16 cellular contexts compared by ENCODE assay signal in the genomic region with DNA sequence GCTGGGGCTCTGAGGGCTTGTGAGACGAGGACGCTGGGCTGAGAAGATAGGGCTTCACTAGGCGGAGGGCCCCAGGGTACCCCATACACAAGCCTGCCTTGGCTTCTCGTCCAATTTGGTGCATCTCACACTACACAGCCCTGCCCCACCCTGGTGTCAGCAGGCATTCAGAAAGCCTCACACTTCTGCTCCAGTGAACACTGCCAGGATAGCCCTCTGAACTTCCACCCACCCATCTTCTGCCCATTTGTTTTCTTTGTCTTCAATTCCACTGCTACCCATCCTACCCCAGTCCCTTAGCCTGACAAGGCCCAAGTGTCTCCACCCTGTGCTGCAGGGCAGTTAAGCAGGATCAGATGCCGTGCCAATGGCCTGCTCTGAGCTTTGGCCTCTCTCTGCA. TPM values are rescaled to one million over a fixed set of nuclear protein-coding genes. Genes with fewer than 3 reads are reported as not detected.
DNase-seq lines count a peak whose midpoint lies in the region; ATAC-seq, FAIRE-seq and TF ChIP-seq lines count a peak whose summit lies in the region.
"Had no signal": no experiment of that assay in that cellular context is flagged by ENCODE, and none has a peak within 500 bp of the region (broad histone marks: within the 10 kb centered on the region; RNA-seq: fewer than 3 reads in every experiment).

No MANE protein-coding gene starts in this region.

- H3K36me3 ChIP-seq in GM12878 (ENCODE audit: control insufficient read depth in 2 of 2, insufficient read depth in 2 of 2, low read length in 1 of 2) = peaks cover 4 to 22% of the 10 kb centered on the region in 2 experiments
- peaks cover 0 to 23% of the 10 kb centered on the region in 2 donors for H3K36me3 ChIP-seq in vagina
- peaks cover 6% of the 10 kb centered on the region for H3K36me3 ChIP-seq in mucosa of descending colon (ENCODE audit: low read depth)

- H3K4me1 ChIP-seq in GM12878 (ENCODE audit: control insufficient read depth, insufficient read depth, low read length) = peaks cover 3% of the 10 kb centered on the region; the same call in 1 of the 2 replicates
- peaks cover 23% of the 10 kb centered on the region for H3K4me1 ChIP-seq in vagina
- H3K4me1 ChIP-seq in mucosa of descending colon (ENCODE audit: low read depth) = peaks cover 12% of the 10 kb centered on the region

- H3K9ac ChIP-seq in GM12878 (ENCODE audit: control insufficient read depth, insufficient read depth, low read length) = no peak overlapping the region

- no peak overlapping the region for H3K4me2 ChIP-seq in GM12878 (ENCODE audit: control insufficient read depth, insufficient read depth)

- no peak for ATAC-seq in activated CD8-positive, alpha-beta memory T cell treated with anti-CD3 and anti-CD28 coated beads, Interleukin-2, amount 10 ng/mL, durations not matched to agents 7 days and 5 days
- ATAC-seq in GM12878 (no peak), HG03025 (IDR thresholded peaks at IDR 0.05; ENCODE audit: low FRiP score, unreplicated experiment) (no peak), mucosa of descending colon (no peak)
- ATAC-seq: left colon, PC-3, WTC11 had no signal

- no peak overlapping the region for H3K4me3 Mint-ChIP-seq in activated CD8-positive, alpha-beta memory T cell treated with anti-CD3 and anti-CD28 coated beads, Interleukin-2, amount 10 ng/mL, durations not matched to agents 7 days and 5 days
- H3K4me3 Mint-ChIP-seq in HFFc6 (no peak overlapping the region), neural crest cell (peak overlapping the region; percentile 82)

- H3K27ac Mint-ChIP-seq in activated CD8-positive, alpha-beta memory T cell treated with anti-CD3 and anti-CD28 coated beads, Interleukin-2, amount 10 ng/mL, durations not matched to agents 7 days and 5 days = peak overlapping the region; percentile 44
- H3K27ac Mint-ChIP-seq in HFFc6 = 0 out of 2 replicates have a peak overlapping the region, but pooled peaks have one; percentile 24
- no peak overlapping the region for H3K27ac Mint-ChIP-seq in neural crest cell (ENCODE audit: unreplicated experiment)
- H3K27ac Mint-ChIP-seq: WTC11 had no signal

- in situ Hi-C loops in GM12878 (cut with MboI) = no loop called here

- H3K4me3 ChIP-seq in GM12878 (no peak overlapping the region), vagina (no peak overlapping the region), mucosa of descending colon (no peak overlapping the region)
- H3K4me3 ChIP-seq: cardiac muscle cell had no signal

- no peaks in the 10 kb centered on the region for H3K9me3 Mint-ChIP-seq in activated CD8-positive, alpha-beta memory T cell treated with anti-CD3 and anti-CD28 coated beads, Interleukin-2, amount 10 ng/mL, durations not matched to agents 7 days and 5 days (ENCODE audit: low read depth)
- no peaks in the 10 kb centered on the region for H3K9me3 Mint-ChIP-seq in HFFc6
- H3K9me3 Mint-ChIP-seq in neural crest cell = no peaks in the 10 kb centered on the region
- H3K9me3 Mint-ChIP-seq: WTC11 had no signal

- H3K27me3 Mint-ChIP-seq in activated CD8-positive, alpha-beta memory T cell treated with anti-CD3 and anti-CD28 coated beads, Interleukin-2, amount 10 ng/mL, durations not matched to agents 7 days and 5 days = no peaks in the 10 kb centered on the region
- H3K27me3 Mint-ChIP-seq in HFFc6 (ENCODE audit: insufficient read depth) (no peaks in the 10 kb centered on the region; the same call in 1 of the 2 replicates), neural crest cell (ENCODE audit: low read depth) (no peaks in the 10 kb centered on the region)

- H4K20me1 ChIP-seq in GM12878 (ENCODE audit: control insufficient read depth, insufficient read depth) = no peaks in the 10 kb centered on the region

- H3K9me3 ChIP-seq in GM12878 (replicated peaks; ENCODE audit: control insufficient read depth, insufficient read depth, low read length) (no peaks in the 10 kb centered on the region), vagina (no peaks in the 10 kb centered on the region), mucosa of descending colon (no peaks in the 10 kb centered on the region)

- no peak for TF ChIP-seq RAD21 in GM12878 (IDR thresholded peaks at IDR 0.05; ENCODE audit: insufficient read depth, low read depth, low read length)

- CTCF ChIA-PET in activated CD8-positive, alpha-beta memory T cell treated with anti-CD3 and anti-CD28 coated beads, Interleukin-2, amount 10 ng/mL, durations not matched to agents 7 days and 5 days (lab: Charles Lee) = interaction anchor here (1.0 to 6.0 kb wide), 3 partner anchors 14 to 330 kb away, joined by 3 to 59 read pairs (median 4); partner anchors contain the start of genes APOA5 and ZPR1
- CTCF ChIA-PET in GM12878 (lab: Yijun Ruan, JAX) = interaction anchor here (1.5 to 4.0 kb wide), 3 partner anchors 9 to 61 kb away, joined by 5 to 18 read pairs (median 8); partner anchors contain the start of gene APOA5

- no peak overlapping the region for H2AFZ ChIP-seq in GM12878 (ENCODE audit: control insufficient read depth, low read depth, low read length)

- no peak for DNase-seq in activated CD8-positive, alpha-beta memory T cell treated with anti-CD3 and anti-CD28 coated beads, Interleukin-2, amount 10 ng/mL, durations not matched to agents 7 days and 5 days
- no peak for DNase-seq in activated CD8-positive, alpha-beta memory T cell treated with anti-CD3 and anti-CD28 coated beads, Interleukin-2, amount 50 U/mL, for 4 hours
- DNase-seq in HFFc6 (no peak), GM12878 (ENCODE audit: low read depth, low spot score) (no peak), neural crest cell (ENCODE audit: low read depth, low spot score) (no peak), vagina (ENCODE audit: extremely low spot score in 2 of 2) (no peak), mucosa of descending colon (no peak)
- DNase-seq: effector CD8-positive, alpha-beta T cell; left colon; NCI-H2081 treated with DMSO at 0.1 percent for 48 hours; NCI-H524 treated with DMSO at 0.1 percent for 48 hours; PC-3; stimulated activated CD4-positive, alpha-beta T cell treated with anti-CD3 and anti-CD28 coated beads, Interleukin-12 subunit alpha, Interleukin-12 subunit beta, amount 100 ng/mL, for 4 hours had no signal

- 80% methylated on average over 5 of the region's 5 CpGs for WGBS in GM12878 (ENCODE audit: insufficient coverage, insufficient replicate concordance, low lambda C conversion rate, missing lambda C conversion rate)

- peak; percentile 62 for TF ChIP-seq POLR2A in GM12878 (IDR thresholded peaks at IDR 0.05; ENCODE audit: low read depth, low read length)
- no peak for TF ChIP-seq POLR2A in vagina (IDR thresholded peaks at IDR 0.05)

- H3K27ac ChIP-seq in GM12878 (ENCODE audit: control insufficient read depth, insufficient read depth) (no peak overlapping the region), vagina (no peak overlapping the region)
- H3K27ac ChIP-seq: cardiac muscle cell had no signal

- peaks cover 44% of the 10 kb centered on the region for H3K36me3 Mint-ChIP-seq in activated CD8-positive, alpha-beta memory T cell treated with anti-CD3 and anti-CD28 coated beads, Interleukin-2, amount 10 ng/mL, durations not matched to agents 7 days and 5 days
- H3K36me3 Mint-ChIP-seq in HFFc6 (ENCODE audit: low read depth) = peaks cover 37% of the 10 kb centered on the region
- peaks cover 17% of the 10 kb centered on the region for H3K36me3 Mint-ChIP-seq in neural crest cell (ENCODE audit: low read depth)

- SMC1A ChIA-PET in GM12878 (lab: Charles Lee; ENCODE audit: uncharacterized antibody, unreplicated experiment) = interaction anchor here (1.0 kb wide), 1 partner anchor 11 kb away, joined by 3 read pairs; no protein-coding TSS in a partner anchor

- BruUV-seq in GM12878 (replicated peaks; lab: Mats Ljungman, UMichigan) = no TSS peak

- RAD21 ChIA-PET in GM12878 (lab: Charles Lee; ENCODE audit: unreplicated experiment) = no interaction called here

- H3K27me3 ChIP-seq in GM12878 (replicated peaks in 1 of 2; ENCODE audit: control insufficient read depth in 2 of 2, insufficient read depth in 2 of 2, low read length in 1 of 2) (no peaks in the 10 kb centered on the region), vagina (no peaks in the 10 kb centered on the region)
- H3K27me3 ChIP-seq: cardiac muscle cell had no signal

- intact Hi-C loops in GM12878 (cut with micrococcal nuclease; ENCODE audit: unreplicated experiment) = no loop called here
- intact Hi-C loops in vagina (cut with DNase I) = no loop called here
- intact Hi-C loops in mucosa of descending colon (cut with DNase I, micrococcal nuclease) = no loop called here

- POLR2A ChIA-PET in GM12878 (lab: Charles Lee) = interaction anchor here (0.7 to 4.2 kb wide), 4 partner anchors 12 to 453 kb away, joined by 3 to 28 read pairs (median 5); partner anchors contain the start of gene ZPR1

- FAIRE-seq in GM12878 (lab: Jason Lieb, UNC) = no peak

- peaks cover 57% of the 10 kb centered on the region for H3K4me1 Mint-ChIP-seq in activated CD8-positive, alpha-beta memory T cell treated with anti-CD3 and anti-CD28 coated beads, Interleukin-2, amount 10 ng/mL, durations not matched to agents 7 days and 5 days
- H3K4me1 Mint-ChIP-seq in HFFc6 (ENCODE audit: low read depth) (peaks cover 35% of the 10 kb centered on the region), neural crest cell (peaks cover 32% of the 10 kb centered on the region)

- peaks cover 21% of the 10 kb centered on the region for H3K79me2 ChIP-seq in GM12878 (ENCODE audit: control insufficient read depth, insufficient read depth, low read length)

- TF ChIP-seq CTCF in HFFc6 (IDR thresholded peaks at IDR 0.05) (no peak), GM12878 (IDR thresholded peaks at IDR 0.05 in 2 of 3, conservative IDR thresholded peaks at IDR 0.05 in 1 of 3; ENCODE audit: control insufficient read depth in 2 of 3, extremely low read depth in 1 of 3, insufficient read depth in 1 of 3, low read depth in 3 of 3, low read length in 3 of 3) (no peak), neural crest cell (conservative IDR thresholded peaks at IDR 0.05) (no peak), vagina (IDR thresholded peaks at IDR 0.05) (no peak), mucosa of descending colon (IDR thresholded peaks at IDR 0.05) (no peak)

- TF ChIP-seq EP300 in GM12878 (IDR thresholded peaks at IDR 0.05; ENCODE audit: borderline replicate concordance in 1 of 2, control insufficient read depth in 1 of 2, low read depth in 2 of 2, low read length in 2 of 2) = no peak

RNA-seq across cellular contexts. Expression of gene BUD13, which starts 1.9 kb away (rescaled TPM):
- 10 to 100 TPM; 35.2 to 40.2 TPM for total RNA-seq in activated CD8-positive, alpha-beta memory T cell treated with anti-CD3 and anti-CD28 coated beads, Interleukin-2, amount 10 ng/mL, durations not matched to agents 7 days and 5 days
- 10 to 100 TPM in 5 of 6 experiments, 1 to 10 TPM in 1; 9.1 to 14.3 (median 13.2) TPM for total RNA-seq in HFFc6 (2021; fragmentation: NEBNext Ultra II Directional; extraction: Animal tissue kit (Norgen Biotek cat#: 25700))
- total RNA-seq in GM12878 (2013; cell fraction: nucleolus; rRNA removed) = 12.0 TPM in 2 replicates
- total RNA-seq in GM12878 (2014; rRNA removed) = 24.5 and 26.4 TPM in 2 replicates
- 27.4 and 29.3 TPM in 2 replicates for total RNA-seq in GM12878 (2014; rRNA removed; fragmentation: Illumina TruSeq; extraction: Trizol)
- 23.8 and 25.6 TPM in 2 replicates for total RNA-seq in GM12878 (2021)
- 10.0 TPM for polyA plus RNA-seq in GM12878 (2011; ENCODE audit: low read depth)
- polyA plus RNA-seq in GM12878 (2011; rRNA removed) = 27.6 and 29.3 TPM in 2 replicates
- 23.4 and 26.1 TPM in 2 replicates for polyA plus RNA-seq in GM12878 (2011; cell fraction: cytosol; rRNA removed)
- 21.7 and 32.2 TPM in 2 replicates for polyA plus RNA-seq in GM12878 (2011; cell fraction: nucleus; rRNA removed)
- polyA plus RNA-seq in GM12878 (2012) = 12.9 and 13.5 TPM in 2 replicates
- 36.5 and 46.4 TPM in 2 replicates for polyA plus RNA-seq in GM12878 (2014; fragmentation: Illumina TruSeq; extraction: Trizol)
- 10 to 100 TPM; 10.9 to 15.8 TPM for polyA plus RNA-seq in GM12878 (2014; fragmentation: Nextera tagmentation; extraction: Ambion mirVana)
- polyA plus RNA-seq in GM12878 (2014; rRNA removed) = 22.9 and 24.0 TPM in 2 replicates
- polyA plus RNA-seq in GM12878 (2016; fragmentation: Nextera tagmentation; extraction: Ambion mirVana) = 10 to 100 TPM; 25.0 to 27.1 TPM
- polyA minus RNA-seq in GM12878 (2011; rRNA and poly(A)+ RNA removed) = 19.8 and 27.7 TPM in 2 replicates
- 9.5 and 12.8 TPM in 2 replicates for polyA minus RNA-seq in GM12878 (2011; cell fraction: cytosol; rRNA and poly(A)+ RNA removed)
- 8.8 and 14.7 TPM in 2 replicates for polyA minus RNA-seq in GM12878 (2011; cell fraction: nucleus; rRNA and poly(A)+ RNA removed)
- 39.0 and 39.7 TPM in 2 replicates for total RNA-seq in neural crest cell
- total RNA-seq in vagina = 15.0 TPM
- total RNA-seq in mucosa of descending colon = 10 to 100 TPM; 15.6 to 18.9 (median 15.6) TPM

RNA-seq across cellular contexts. Expression of gene ZPR1, which starts 13.2 kb away (rescaled TPM):
- total RNA-seq in activated CD8-positive, alpha-beta memory T cell treated with anti-CD3 and anti-CD28 coated beads, Interleukin-2, amount 10 ng/mL, durations not matched to agents 7 days and 5 days = 10 to 100 TPM; 66.6 to 72.1 TPM
- total RNA-seq in HFFc6 (2021; fragmentation: NEBNext Ultra II Directional; extraction: Animal tissue kit (Norgen Biotek cat#: 25700)) = 10 to 100 TPM; 55.9 to 71.8 (median 64.4) TPM
- 60.8 and 72.4 TPM in 2 replicates for total RNA-seq in GM12878 (2013; cell fraction: nucleolus; rRNA removed)
- total RNA-seq in GM12878 (2014; rRNA removed) = 42.8 and 46.3 TPM in 2 replicates
- 50.1 and 54.3 TPM in 2 replicates for total RNA-seq in GM12878 (2014; rRNA removed; fragmentation: Illumina TruSeq; extraction: Trizol)
- total RNA-seq in GM12878 (2021) = 55.1 and 58.4 TPM in 2 replicates
- 21.3 TPM for polyA plus RNA-seq in GM12878 (2011; ENCODE audit: low read depth)
- 76.9 and 80.4 TPM in 2 replicates for polyA plus RNA-seq in GM12878 (2011; rRNA removed)
- 58.8 and 62.0 TPM in 2 replicates for polyA plus RNA-seq in GM12878 (2011; cell fraction: cytosol; rRNA removed)
- polyA plus RNA-seq in GM12878 (2011; cell fraction: nucleus; rRNA removed) = 65.3 and 75.7 TPM in 2 replicates
- 34.3 and 39.8 TPM in 2 replicates for polyA plus RNA-seq in GM12878 (2012)
- 55.1 and 70.4 TPM in 2 replicates for polyA plus RNA-seq in GM12878 (2014; fragmentation: Illumina TruSeq; extraction: Trizol)
- 10 to 100 TPM in 1 of 2 experiments, 1 to 10 TPM in 1; 9.3 to 20.4 TPM for polyA plus RNA-seq in GM12878 (2014; fragmentation: Nextera tagmentation; extraction: Ambion mirVana)
- polyA plus RNA-seq in GM12878 (2014; rRNA removed) = 46.9 and 48.3 TPM in 2 replicates
- polyA plus RNA-seq in GM12878 (2016; fragmentation: Nextera tagmentation; extraction: Ambion mirVana) = 10 to 100 TPM; 89.3 to 89.7 TPM
- 64.3 and 74.9 TPM in 2 replicates for polyA minus RNA-seq in GM12878 (2011; rRNA and poly(A)+ RNA removed)
- 22.2 and 29.7 TPM in 2 replicates for polyA minus RNA-seq in GM12878 (2011; cell fraction: cytosol; rRNA and poly(A)+ RNA removed)
- polyA minus RNA-seq in GM12878 (2011; cell fraction: nucleus; rRNA and poly(A)+ RNA removed) = 55.5 and 84.3 TPM in 2 replicates
- total RNA-seq in neural crest cell = 40.7 and 44.5 TPM in 2 replicates
- total RNA-seq in vagina = 19.4 TPM
- total RNA-seq in mucosa of descending colon = 10 to 100 TPM; 28.5 to 34.6 (median 33.4) TPM

RNA-seq across cellular contexts. Expression of gene APOA5, which starts 17.0 kb away (rescaled TPM):
- not detected for total RNA-seq in activated CD8-positive, alpha-beta memory T cell treated with anti-CD3 and anti-CD28 coated beads, Interleukin-2, amount 10 ng/mL, durations not matched to agents 7 days and 5 days
- not detected for total RNA-seq in HFFc6 (2021; fragmentation: NEBNext Ultra II Directional; extraction: Animal tissue kit (Norgen Biotek cat#: 25700))
- not detected in 2 replicates for total RNA-seq in GM12878 (2013; cell fraction: nucleolus; rRNA removed)
- total RNA-seq in GM12878 (2014; rRNA removed) (not detected in 2 replicates), GM12878 (2014; rRNA removed; fragmentation: Illumina TruSeq; extraction: Trizol) (not detected in 2 replicates), GM12878 (2021) (0.15 and 0.35 TPM in 2 replicates), neural crest cell (not detected in 2 replicates), vagina (not detected), mucosa of descending colon (not detected)
- polyA plus RNA-seq in GM12878 (2011; ENCODE audit: low read depth) = not detected
- polyA plus RNA-seq in GM12878 (2011; rRNA removed) (not detected in 2 replicates), GM12878 (2014; fragmentation: Illumina TruSeq; extraction: Trizol) (not detected in 2 replicates), GM12878 (2014; fragmentation: Nextera tagmentation; extraction: Ambion mirVana) (not detected), GM12878 (2014; rRNA removed) (not detected in 2 replicates), GM12878 (2016; fragmentation: Nextera tagmentation; extraction: Ambion mirVana) (not detected)
- polyA plus RNA-seq in GM12878 (2011; cell fraction: cytosol; rRNA removed) = not detected in 2 replicates
- polyA plus RNA-seq in GM12878 (2011; cell fraction: nucleus; rRNA removed) = not detected in 2 replicates
- not detected in 2 replicates for polyA plus RNA-seq in GM12878 (2012)
- polyA minus RNA-seq in GM12878 (2011; rRNA and poly(A)+ RNA removed) = not detected in 2 replicates
- polyA minus RNA-seq in GM12878 (2011; cell fraction: cytosol; rRNA and poly(A)+ RNA removed) = not detected in 2 replicates
- not detected in 2 replicates for polyA minus RNA-seq in GM12878 (2011; cell fraction: nucleus; rRNA and poly(A)+ RNA removed)
- total RNA-seq: cardiac muscle cell, left colon, PC-3 had no signal
- polyA plus RNA-seq: cardiac muscle cell had no signal

RNA-seq across cellular contexts. Expression of gene APOA4, which starts 48.4 kb away (rescaled TPM):
- not detected for total RNA-seq in activated CD8-positive, alpha-beta memory T cell treated with anti-CD3 and anti-CD28 coated beads, Interleukin-2, amount 10 ng/mL, durations not matched to agents 7 days and 5 days
- total RNA-seq in HFFc6 (2021; fragmentation: NEBNext Ultra II Directional; extraction: Animal tissue kit (Norgen Biotek cat#: 25700)) = not detected
- not detected in 2 replicates for total RNA-seq in GM12878 (2013; cell fraction: nucleolus; rRNA removed)
- total RNA-seq in GM12878 (2014; rRNA removed) (not detected in 2 replicates), GM12878 (2014; rRNA removed; fragmentation: Illumina TruSeq; extraction: Trizol) (not detected in 2 replicates), GM12878 (2021) (not detected in 2 replicates), neural crest cell (not detected in 2 replicates), vagina (not detected), mucosa of descending colon (not detected)
- not detected for polyA plus RNA-seq in GM12878 (2011; ENCODE audit: low read depth)
- polyA plus RNA-seq in GM12878 (2011; rRNA removed) (not detected in 2 replicates), GM12878 (2014; fragmentation: Illumina TruSeq; extraction: Trizol) (not detected in 2 replicates), GM12878 (2014; fragmentation: Nextera tagmentation; extraction: Ambion mirVana) (not detected), GM12878 (2014; rRNA removed) (not detected in 2 replicates), GM12878 (2016; fragmentation: Nextera tagmentation; extraction: Ambion mirVana) (not detected)
- not detected in 2 replicates for polyA plus RNA-seq in GM12878 (2011; cell fraction: cytosol; rRNA removed)
- polyA plus RNA-seq in GM12878 (2011; cell fraction: nucleus; rRNA removed) = not detected in 2 replicates
- polyA plus RNA-seq in GM12878 (2012) = not detected in 2 replicates
- not detected in 2 replicates for polyA minus RNA-seq in GM12878 (2011; rRNA and poly(A)+ RNA removed)
- polyA minus RNA-seq in GM12878 (2011; cell fraction: cytosol; rRNA and poly(A)+ RNA removed) = not detected in 2 replicates
- not detected in 2 replicates for polyA minus RNA-seq in GM12878 (2011; cell fraction: nucleus; rRNA and poly(A)+ RNA removed)
- total RNA-seq: left colon, PC-3, WTC11 had no signal

RNA-seq across cellular contexts. Expression of gene APOC3, which starts 55.0 kb away (rescaled TPM):
- not detected for total RNA-seq in activated CD8-positive, alpha-beta memory T cell treated with anti-CD3 and anti-CD28 coated beads, Interleukin-2, amount 10 ng/mL, durations not matched to agents 7 days and 5 days
- total RNA-seq in HFFc6 (2021; fragmentation: NEBNext Ultra II Directional; extraction: Animal tissue kit (Norgen Biotek cat#: 25700)) = not detected
- not detected in 2 replicates for total RNA-seq in GM12878 (2013; cell fraction: nucleolus; rRNA removed)
- total RNA-seq in GM12878 (2014; rRNA removed) (not detected in 2 replicates), GM12878 (2014; rRNA removed; fragmentation: Illumina TruSeq; extraction: Trizol) (not detected in 2 replicates), GM12878 (2021) (1.2 and 1.9 TPM in 2 replicates), neural crest cell (not detected in 2 replicates), vagina (not detected), mucosa of descending colon (under 1 TPM in 1 of 3 donors, not detected in 2; 0.60 TPM)
- polyA plus RNA-seq in GM12878 (2011; ENCODE audit: low read depth) = not detected
- polyA plus RNA-seq in GM12878 (2011; rRNA removed) (not detected in 2 replicates), GM12878 (2014; fragmentation: Illumina TruSeq; extraction: Trizol) (not detected in 2 replicates), GM12878 (2014; fragmentation: Nextera tagmentation; extraction: Ambion mirVana) (not detected), GM12878 (2014; rRNA removed) (not detected in 2 replicates), GM12878 (2016; fragmentation: Nextera tagmentation; extraction: Ambion mirVana) (not detected)
- not detected in 2 replicates for polyA plus RNA-seq in GM12878 (2011; cell fraction: cytosol; rRNA removed)
- not detected in 2 replicates for polyA plus RNA-seq in GM12878 (2011; cell fraction: nucleus; rRNA removed)
- polyA plus RNA-seq in GM12878 (2012) = not detected in 2 replicates
- polyA minus RNA-seq in GM12878 (2011; rRNA and poly(A)+ RNA removed) = not detected in 2 replicates
- polyA minus RNA-seq in GM12878 (2011; cell fraction: cytosol; rRNA and poly(A)+ RNA removed) = not detected in 2 replicates
- polyA minus RNA-seq in GM12878 (2011; cell fraction: nucleus; rRNA and poly(A)+ RNA removed) = not detected in 2 replicates
- total RNA-seq: left colon, PC-3 had no signal
